ENCODE assay signal across 1 cellular context in the genomic region with DNA sequence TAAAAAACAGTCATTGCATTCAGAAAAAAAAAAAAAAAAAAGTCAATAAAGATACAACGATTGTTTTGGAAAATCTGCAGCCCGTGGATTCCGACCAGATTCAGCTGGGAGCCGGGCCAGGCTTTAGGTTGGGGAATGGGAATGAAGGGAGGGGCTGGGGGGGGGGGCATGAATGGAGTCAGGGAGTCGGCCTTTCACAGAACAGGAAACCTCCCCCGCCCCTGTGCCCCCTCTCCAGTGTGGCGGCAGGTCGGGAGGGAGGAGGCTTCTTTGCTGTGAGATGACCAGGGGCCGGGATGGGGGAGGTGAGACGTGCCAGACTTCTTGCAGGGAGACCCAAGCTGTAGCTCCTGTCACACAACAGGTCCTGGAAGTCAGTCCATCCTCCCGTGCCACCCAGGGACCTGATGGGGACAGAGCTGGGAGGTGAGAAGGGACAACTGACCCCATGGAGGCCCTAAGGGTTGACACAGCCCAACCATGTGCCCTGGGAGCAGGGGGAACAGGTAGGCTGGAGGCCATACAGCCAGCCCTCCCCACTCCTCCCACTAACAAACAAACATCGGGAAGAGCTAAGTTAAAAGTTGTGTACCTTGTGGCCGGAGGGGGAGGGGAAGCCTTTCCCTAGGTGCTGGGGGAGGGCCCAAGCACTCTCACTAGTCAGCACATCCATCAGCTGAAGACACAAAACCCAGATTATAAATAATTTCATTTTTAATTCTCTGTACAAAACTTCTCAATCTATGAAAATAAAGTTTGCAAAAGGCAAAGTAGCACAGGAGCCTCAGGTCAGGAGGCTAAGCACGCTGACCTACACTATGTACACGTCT.
TF ChIP-seq lines count a peak whose summit lies in the region.

No MANE protein-coding gene starts in this region.

TF ChIP-seq in GM23338, 12 proteins besides CTCF, POLR2A, EP300 and RAD21 (continued from another document):
- TF ChIP-seq JUNB (IDR thresholded peaks at IDR 0.05; ENCODE audit: unreplicated experiment) (no peak), CREB1 (CRISPR knock-in tag; IDR thresholded peaks at IDR 0.05; ENCODE audit: low read depth) (no peak)
- TF ChIP-seq, protein P1, sequence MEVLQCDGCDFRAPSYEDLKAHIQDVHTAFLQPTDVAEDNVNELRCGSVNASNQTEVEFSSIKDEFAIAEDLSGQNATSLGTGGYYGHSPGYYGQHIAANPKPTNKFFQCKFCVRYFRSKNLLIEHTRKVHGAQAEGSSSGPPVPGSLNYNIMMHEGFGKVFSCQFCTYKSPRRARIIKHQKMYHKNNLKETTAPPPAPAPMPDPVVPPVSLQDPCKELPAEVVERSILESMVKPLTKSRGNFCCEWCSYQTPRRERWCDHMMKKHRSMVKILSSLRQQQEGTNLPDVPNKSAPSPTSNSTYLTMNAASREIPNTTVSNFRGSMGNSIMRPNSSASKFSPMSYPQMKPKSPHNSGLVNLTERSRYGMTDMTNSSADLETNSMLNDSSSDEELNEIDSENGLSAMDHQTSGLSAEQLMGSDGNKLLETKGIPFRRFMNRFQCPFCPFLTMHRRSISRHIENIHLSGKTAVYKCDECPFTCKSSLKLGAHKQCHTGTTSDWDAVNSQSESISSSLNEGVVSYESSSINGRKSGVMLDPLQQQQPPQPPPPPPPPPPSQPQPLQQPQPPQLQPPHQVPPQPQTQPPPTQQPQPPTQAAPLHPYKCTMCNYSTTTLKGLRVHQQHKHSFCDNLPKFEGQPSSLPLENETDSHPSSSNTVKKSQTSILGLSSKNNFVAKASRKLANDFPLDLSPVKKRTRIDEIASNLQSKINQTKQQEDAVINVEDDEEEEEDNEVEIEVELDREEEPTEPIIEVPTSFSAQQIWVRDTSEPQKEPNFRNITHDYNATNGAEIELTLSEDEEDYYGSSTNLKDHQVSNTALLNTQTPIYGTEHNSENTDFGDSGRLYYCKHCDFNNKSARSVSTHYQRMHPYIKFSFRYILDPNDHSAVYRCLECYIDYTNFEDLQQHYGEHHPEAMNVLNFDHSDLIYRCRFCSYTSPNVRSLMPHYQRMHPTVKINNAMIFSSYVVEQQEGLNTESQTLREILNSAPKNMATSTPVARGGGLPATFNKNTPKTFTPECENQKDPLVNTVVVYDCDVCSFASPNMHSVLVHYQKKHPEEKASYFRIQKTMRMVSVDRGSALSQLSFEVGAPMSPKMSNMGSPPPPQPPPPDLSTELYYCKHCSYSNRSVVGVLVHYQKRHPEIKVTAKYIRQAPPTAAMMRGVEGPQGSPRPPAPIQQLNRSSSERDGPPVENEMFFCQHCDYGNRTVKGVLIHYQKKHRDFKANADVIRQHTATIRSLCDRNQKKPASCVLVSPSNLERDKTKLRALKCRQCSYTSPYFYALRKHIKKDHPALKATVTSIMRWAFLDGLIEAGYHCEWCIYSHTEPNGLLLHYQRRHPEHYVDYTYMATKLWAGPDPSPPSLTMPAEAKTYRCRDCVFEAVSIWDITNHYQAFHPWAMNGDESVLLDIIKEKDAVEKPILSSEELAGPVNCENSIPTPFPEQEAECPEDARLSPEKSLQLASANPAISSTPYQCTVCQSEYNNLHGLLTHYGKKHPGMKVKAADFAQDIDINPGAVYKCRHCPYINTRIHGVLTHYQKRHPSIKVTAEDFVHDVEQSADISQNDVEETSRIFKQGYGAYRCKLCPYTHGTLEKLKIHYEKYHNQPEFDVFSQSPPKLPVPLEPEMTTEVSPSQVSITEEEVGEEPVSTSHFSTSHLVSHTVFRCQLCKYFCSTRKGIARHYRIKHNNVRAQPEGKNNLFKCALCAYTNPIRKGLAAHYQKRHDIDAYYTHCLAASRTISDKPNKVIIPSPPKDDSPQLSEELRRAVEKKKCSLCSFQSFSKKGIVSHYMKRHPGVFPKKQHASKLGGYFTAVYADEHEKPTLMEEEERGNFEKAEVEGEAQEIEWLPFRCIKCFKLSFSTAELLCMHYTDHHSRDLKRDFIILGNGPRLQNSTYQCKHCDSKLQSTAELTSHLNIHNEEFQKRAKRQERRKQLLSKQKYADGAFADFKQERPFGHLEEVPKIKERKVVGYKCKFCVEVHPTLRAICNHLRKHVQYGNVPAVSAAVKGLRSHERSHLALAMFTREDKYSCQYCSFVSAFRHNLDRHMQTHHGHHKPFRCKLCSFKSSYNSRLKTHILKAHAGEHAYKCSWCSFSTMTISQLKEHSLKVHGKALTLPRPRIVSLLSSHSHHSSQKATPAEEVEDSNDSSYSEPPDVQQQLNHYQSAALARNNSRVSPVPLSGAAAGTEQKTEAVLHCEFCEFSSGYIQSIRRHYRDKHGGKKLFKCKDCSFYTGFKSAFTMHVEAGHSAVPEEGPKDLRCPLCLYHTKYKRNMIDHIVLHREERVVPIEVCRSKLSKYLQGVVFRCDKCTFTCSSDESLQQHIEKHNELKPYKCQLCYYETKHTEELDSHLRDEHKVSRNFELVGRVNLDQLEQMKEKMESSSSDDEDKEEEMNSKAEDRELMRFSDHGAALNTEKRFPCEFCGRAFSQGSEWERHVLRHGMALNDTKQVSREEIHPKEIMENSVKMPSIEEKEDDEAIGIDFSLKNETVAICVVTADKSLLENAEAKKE (CRISPR knock-in tag; IDR thresholded peaks at IDR 0.05) = no peak
- TF ChIP-seq, protein P2, sequence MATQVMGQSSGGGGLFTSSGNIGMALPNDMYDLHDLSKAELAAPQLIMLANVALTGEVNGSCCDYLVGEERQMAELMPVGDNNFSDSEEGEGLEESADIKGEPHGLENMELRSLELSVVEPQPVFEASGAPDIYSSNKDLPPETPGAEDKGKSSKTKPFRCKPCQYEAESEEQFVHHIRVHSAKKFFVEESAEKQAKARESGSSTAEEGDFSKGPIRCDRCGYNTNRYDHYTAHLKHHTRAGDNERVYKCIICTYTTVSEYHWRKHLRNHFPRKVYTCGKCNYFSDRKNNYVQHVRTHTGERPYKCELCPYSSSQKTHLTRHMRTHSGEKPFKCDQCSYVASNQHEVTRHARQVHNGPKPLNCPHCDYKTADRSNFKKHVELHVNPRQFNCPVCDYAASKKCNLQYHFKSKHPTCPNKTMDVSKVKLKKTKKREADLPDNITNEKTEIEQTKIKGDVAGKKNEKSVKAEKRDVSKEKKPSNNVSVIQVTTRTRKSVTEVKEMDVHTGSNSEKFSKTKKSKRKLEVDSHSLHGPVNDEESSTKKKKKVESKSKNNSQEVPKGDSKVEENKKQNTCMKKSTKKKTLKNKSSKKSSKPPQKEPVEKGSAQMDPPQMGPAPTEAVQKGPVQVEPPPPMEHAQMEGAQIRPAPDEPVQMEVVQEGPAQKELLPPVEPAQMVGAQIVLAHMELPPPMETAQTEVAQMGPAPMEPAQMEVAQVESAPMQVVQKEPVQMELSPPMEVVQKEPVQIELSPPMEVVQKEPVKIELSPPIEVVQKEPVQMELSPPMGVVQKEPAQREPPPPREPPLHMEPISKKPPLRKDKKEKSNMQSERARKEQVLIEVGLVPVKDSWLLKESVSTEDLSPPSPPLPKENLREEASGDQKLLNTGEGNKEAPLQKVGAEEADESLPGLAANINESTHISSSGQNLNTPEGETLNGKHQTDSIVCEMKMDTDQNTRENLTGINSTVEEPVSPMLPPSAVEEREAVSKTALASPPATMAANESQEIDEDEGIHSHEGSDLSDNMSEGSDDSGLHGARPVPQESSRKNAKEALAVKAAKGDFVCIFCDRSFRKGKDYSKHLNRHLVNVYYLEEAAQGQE (IDR thresholded peaks at IDR 0.05; ENCODE audit: unreplicated experiment) = no peak
TF ChIP-seq in GM23338: peak in this region for 0.
